Comparison of ENCODE assay signal across 25 cellular contexts in genomic region chr6:159257846-159258245, GRCh38.
DNase-seq lines count a peak whose midpoint lies in the region; ATAC-seq and TF ChIP-seq lines count a peak whose summit lies in the region.
"Had no signal": no experiment of that assay in that cellular context is flagged by ENCODE, and none has a peak within 500 bp of the region (broad histone marks: within the 10 kb centered on the region; RNA-seq: fewer than 3 reads in every experiment).

No MANE protein-coding gene starts in this region.

- no peak overlapping the region for H2BK15ac ChIP-seq in mesenchymal stem cell (ENCODE audit: low read depth, poor library complexity, severe bottlenecking)

- no peak overlapping the region for H2BK12ac ChIP-seq in mesenchymal stem cell (ENCODE audit: low read length in 2 of 2)

- no peak overlapping the region for H3K27ac ChIP-seq in epithelial cell of prostate
- H3K27ac ChIP-seq in mesenchymal stem cell (ENCODE audit: low read length, poor library complexity, severe bottlenecking), result no peak overlapping the region
- no peak overlapping the region for H3K27ac ChIP-seq in substantia nigra (ENCODE audit: low read depth, low read length, poor library complexity, severe bottlenecking)
- H3K27ac ChIP-seq: adrenal gland, transverse colon had no signal

- ATAC-seq in GM19035 (IDR thresholded peaks at IDR 0.05; ENCODE audit: unreplicated experiment), result no peak
- ATAC-seq: Panc1 had no signal

- no peaks in the 10 kb centered on the region for H3K4me1 ChIP-seq in mesenchymal stem cell (ENCODE audit: control insufficient read depth, insufficient read depth, low read depth, low read length)
- H3K4me1 ChIP-seq: adrenal gland, HAP-1, transverse colon had no signal

- no peak overlapping the region for H3K4ac ChIP-seq in mesenchymal stem cell (ENCODE audit: low read depth in 1 of 2, low read length in 2 of 2)

- no peak overlapping the region for H3K4me3 ChIP-seq in AG09309 (ENCODE audit: control insufficient read depth, low read depth, low read length)
- no peak overlapping the region for H3K4me3 ChIP-seq in mesenchymal stem cell (ENCODE audit: insufficient read depth in 1 of 2, low read depth in 1 of 2, low read length in 2 of 2)
- H3K4me3 ChIP-seq: adrenal gland, HAP-1, transverse colon had no signal

- H3K14ac ChIP-seq in mesenchymal stem cell (ENCODE audit: low read length in 2 of 2), result no peak overlapping the region

- DNase-seq in AG09309 (ENCODE audit: low read depth) (peak; percentile 68), HCEC 1CT (peak; percentile 34), epithelial cell of prostate (ENCODE audit: low read depth, low spot score) (peak; percentile 49), mesenchymal stem cell (no peak), substantia nigra (lab: John Stamatoyannopoulos, UW) (no peak), iPS-NIHi11 (ENCODE audit: low spot score) (no peak), retina (no peak)
- DNase-seq: ACHN; activated CD4-positive, alpha-beta memory T cell treated with anti-CD3 and anti-CD28 coated beads, Interleukin-2, amount 10 ng/mL, durations not matched to agents 7 days and 5 days; activated CD4-positive, CD25-positive, alpha-beta regulatory T cell treated with anti-CD3 and anti-CD28 coated beads, Interleukin-2, amount 50 U/mL, for 72 hours; activated naive CD4-positive, alpha-beta T cell treated with anti-CD3 and anti-CD28 coated beads for 36 hours; adrenal gland; C1 segment of cervical spinal cord; DMS153; KG1; kidney glomerular epithelial cell; NCI-H1436; NCI-H2081; NCI-H748 treated with DMSO at 0.1 percent for 48 hours; SHP77 treated with DMSO at 0.1 percent for 48 hours; stimulated activated CD4-positive, alpha-beta T cell treated with anti-CD3 and anti-CD28 coated beads, Interleukin-4, amount 100 ng/mL, for 1 hour; transverse colon had no signal

- no peak overlapping the region for H2BK120ac ChIP-seq in mesenchymal stem cell (ENCODE audit: low read depth, low read length)

- H4K91ac ChIP-seq in mesenchymal stem cell (ENCODE audit: low read length), result no peak overlapping the region

- H4K8ac ChIP-seq in mesenchymal stem cell (ENCODE audit: low read length), result no peak overlapping the region

- no peak for TF ChIP-seq CTCF in AG09309 (IDR thresholded peaks at IDR 0.05; ENCODE audit: control insufficient read depth, insufficient read depth, low read depth, low read length, missing control alignments)

- 29% methylated on average over 1 of the region's 6 CpGs for WGBS in mesenchymal stem cell

- H3K4me2 ChIP-seq in mesenchymal stem cell (ENCODE audit: low read length, poor library complexity, severe bottlenecking), result no peak overlapping the region

- H3K9ac ChIP-seq in mesenchymal stem cell (ENCODE audit: low read length), result peak overlapping the region; percentile 42

- no peak overlapping the region for H3K18ac ChIP-seq in mesenchymal stem cell (ENCODE audit: low read depth in 1 of 2, low read length in 2 of 2)

- no peaks in the 10 kb centered on the region for H3K79me1 ChIP-seq in mesenchymal stem cell (replicated peaks; ENCODE audit: low read length, poor library complexity, severe bottlenecking)

- no peak overlapping the region for H2AK5ac ChIP-seq in mesenchymal stem cell (ENCODE audit: low read length, severe bottlenecking)

- H2AFZ ChIP-seq in mesenchymal stem cell (ENCODE audit: low read depth, low read length), result no peak overlapping the region

- H2BK5ac ChIP-seq in mesenchymal stem cell (ENCODE audit: low read depth, low read length, poor library complexity, severe bottlenecking), result no peak overlapping the region

- H3K36me3 ChIP-seq in mesenchymal stem cell (ENCODE audit: control insufficient read depth in 1 of 2, insufficient read depth in 2 of 2, low read depth in 1 of 2, low read length in 2 of 2), result no peaks in the 10 kb centered on the region
- H3K36me3 ChIP-seq: adrenal gland, HAP-1, transverse colon had no signal

- no peaks in the 10 kb centered on the region for H3K9me3 ChIP-seq in mesenchymal stem cell (ENCODE audit: control insufficient read depth, low read length)
- H3K9me3 ChIP-seq: adrenal gland, HAP-1, transverse colon had no signal

- H3K27me3 ChIP-seq in mesenchymal stem cell (ENCODE audit: control insufficient read depth in 1 of 2, insufficient read depth in 1 of 2, low read length in 2 of 2), result no peaks in the 10 kb centered on the region
- H3K27me3 ChIP-seq: adrenal gland, transverse colon had no signal

- H3K23ac ChIP-seq in mesenchymal stem cell (ENCODE audit: low read length in 2 of 2), result no peak overlapping the region

Comparison
In these comparisons a context has a peak if more than half of its experiments do, and no peak if none do; other contexts are left out.
1. DNase-seq: peak in AG09309 (single experiment), HCEC 1CT (single experiment) and epithelial cell of prostate (single experiment); none in mesenchymal stem cell (single experiment), substantia nigra (0 of 49), iPS-NIHi11 (single experiment) and retina (single experiment).